Comparison of ENCODE assay signal across 24 cellular contexts in genomic region chr14:30808576-30808975, GRCh38.
DNase-seq lines count a peak whose midpoint lies in the region; ATAC-seq and TF ChIP-seq lines count a peak whose summit lies in the region.
"Had no signal": no experiment of that assay in that cellular context is flagged by ENCODE, and none has a peak within 500 bp of the region (broad histone marks: within the 10 kb centered on the region; RNA-seq: fewer than 3 reads in every experiment).

No MANE protein-coding gene starts in this region.

- in situ Hi-C loops in mammary epithelial cell (cut with MboI; ENCODE audit: low sequenced_read_pairs in 2 of 2): no loop called here

- no peaks in the 10 kb centered on the region for H3K9me3 Mint-ChIP-seq in MCF 10A (ENCODE audit: unreplicated experiment)

- CTCF ChIA-PET in mammary epithelial cell (lab: Charles Lee; ENCODE audit: low non-redundant PET): no interaction called here
- CTCF ChIA-PET in MCF 10A (lab: Yijun Ruan, JAX): no interaction called here

- H3K36me3 Mint-ChIP-seq in MCF 10A (ENCODE audit: insufficient read depth, unreplicated experiment): peaks cover 4% of the 10 kb centered on the region
- H3K36me3 Mint-ChIP-seq: activated naive CD8-positive, alpha-beta T cell; CD4-positive, alpha-beta memory T cell had no signal

- H3K4me1 ChIP-seq in mammary epithelial cell (ENCODE audit: insufficient read depth, low read length): no peaks in the 10 kb centered on the region
- H3K4me1 ChIP-seq in tibial nerve: no peaks in the 10 kb centered on the region
- H3K4me1 ChIP-seq in upper lobe of left lung: no peaks in the 10 kb centered on the region
- H3K4me1 ChIP-seq: body of pancreas, pancreas had no signal

- H3K79me2 ChIP-seq in mammary epithelial cell (ENCODE audit: insufficient read depth, low read length): no peaks in the 10 kb centered on the region

- POLR2A ChIA-PET in MCF 10A (lab: Yijun Ruan, JAX): no interaction called here

- no peaks in the 10 kb centered on the region for H3K27me3 Mint-ChIP-seq in MCF 10A (ENCODE audit: insufficient read depth, unreplicated experiment)

- TF ChIP-seq POLR2A in tibial nerve (IDR thresholded peaks at IDR 0.05): no peak
- no peak for TF ChIP-seq POLR2A in upper lobe of left lung (IDR thresholded peaks at IDR 0.05)

- no peak overlapping the region for H3K27ac Mint-ChIP-seq in MCF 10A (ENCODE audit: low read depth, unreplicated experiment)
- H3K27ac Mint-ChIP-seq: activated CD4-positive, alpha-beta T cell treated with anti-CD3 and anti-CD28 coated beads for 36 hours; activated naive CD8-positive, alpha-beta T cell; CD4-positive, alpha-beta memory T cell had no signal

- TF ChIP-seq CTCF in mammary epithelial cell (conservative IDR thresholded peaks at IDR 0.05 in 1 of 2, IDR thresholded peaks at IDR 0.05 in 1 of 2; ENCODE audit: extremely low read depth in 1 of 2, insufficient read depth in 1 of 2, low read depth in 1 of 2, low read length in 2 of 2): no peak
- no peak for TF ChIP-seq CTCF in MCF 10A (IDR thresholded peaks at IDR 0.05; ENCODE audit: unreplicated experiment)
- no peak for TF ChIP-seq CTCF in tibial nerve (IDR thresholded peaks at IDR 0.05)
- no peak for TF ChIP-seq CTCF in upper lobe of left lung (IDR thresholded peaks at IDR 0.05)

- H3K36me3 ChIP-seq in mammary epithelial cell (ENCODE audit: insufficient read depth, low read length) (no peaks in the 10 kb centered on the region), tibial nerve (no peaks in the 10 kb centered on the region), upper lobe of left lung (no peaks in the 10 kb centered on the region)
- H3K36me3 ChIP-seq: pancreas had no signal

- H3K9ac ChIP-seq in mammary epithelial cell (ENCODE audit: insufficient read depth, low read length): no peak overlapping the region
- H3K9ac ChIP-seq: SK-N-SH had no signal

- H3K27me3 ChIP-seq in mammary epithelial cell (ENCODE audit: insufficient read depth, low read length): no peaks in the 10 kb centered on the region
- H3K27me3 ChIP-seq in tibial nerve: no peaks in the 10 kb centered on the region
- H3K27me3 ChIP-seq in upper lobe of left lung: no peaks in the 10 kb centered on the region
- H3K27me3 ChIP-seq: body of pancreas, pancreas had no signal

- H3K27ac ChIP-seq in mammary epithelial cell (ENCODE audit: insufficient read depth, low read depth, low read length) (no peak overlapping the region), tibial nerve (no peak overlapping the region), upper lobe of left lung (no peak overlapping the region)
- H3K27ac ChIP-seq: 22Rv1, body of pancreas, pancreas had no signal

- TF ChIP-seq EP300 in tibial nerve (IDR thresholded peaks at IDR 0.05) (no peak), upper lobe of left lung (IDR thresholded peaks at IDR 0.05) (no peak)

- DNase-seq in mammary epithelial cell (peak; percentile 12), MCF 10A (ENCODE audit: unreplicated experiment) (no peak), astrocyte of the hippocampus (ENCODE audit: low read depth, low spot score) (peak; percentile 45), iris pigment epithelial cell (ENCODE audit: low read depth) (peak; percentile 21), NCI-H2107 treated with DMSO at 0.1 percent for 48 hours (lab: John Stamatoyannopoulos, UW; ENCODE audit: unreplicated experiment) (no peak), tibial nerve (ENCODE audit: low spot score in 2 of 2) (no peak), NAMALWA (ENCODE audit: low spot score) (no peak), upper lobe of left lung (no peak)
- DNase-seq: activated CD4-positive, alpha-beta T cell treated with anti-CD3 and anti-CD28 coated beads for 36 hours; activated effector memory CD4-positive, alpha-beta T cell treated with Interleukin-2 at 50 U/mL for 16 hours; activated T-cell treated with anti-CD3 and anti-CD28 coated beads for 4 hours; body of pancreas; CD4-positive, alpha-beta memory T cell; glutamatergic neuron; kidney; MM.1S; NCI-H1436; NCI-H2107; pancreas; SK-N-SH; stimulated activated CD4-positive, alpha-beta T cell treated with anti-CD3 and anti-CD28 coated beads, Interleukin-4, amount 100 ng/mL, for 1 hour; substantia nigra had no signal

- H4K20me1 ChIP-seq in mammary epithelial cell (ENCODE audit: insufficient read depth, low read length): no peaks in the 10 kb centered on the region

- intact Hi-C loops in mammary epithelial cell (cut with micrococcal nuclease): no loop called here
- intact Hi-C loops in MCF 10A (cut with micrococcal nuclease): no loop called here

- no peak for ATAC-seq in upper lobe of left lung (ENCODE audit: low FRiP score in 2 of 2)
- ATAC-seq: activated CD4-positive, alpha-beta T cell treated with anti-CD3 and anti-CD28 coated beads for 36 hours; body of pancreas; pancreas had no signal

- H2AFZ ChIP-seq in mammary epithelial cell (ENCODE audit: low read depth, low read length): no peak overlapping the region

- H3K4me3 Mint-ChIP-seq in MCF 10A (ENCODE audit: unreplicated experiment): no peak overlapping the region
- H3K4me3 Mint-ChIP-seq: activated CD4-positive, alpha-beta T cell treated with anti-CD3 and anti-CD28 coated beads for 36 hours; activated naive CD8-positive, alpha-beta T cell; CD4-positive, alpha-beta memory T cell had no signal

- H3K4me2 ChIP-seq in mammary epithelial cell (ENCODE audit: insufficient read depth, low read depth, low read length): no peak overlapping the region
- H3K4me2 ChIP-seq: SK-N-SH had no signal

- no peaks in the 10 kb centered on the region for H3K9me3 ChIP-seq in mammary epithelial cell (replicated peaks; ENCODE audit: insufficient read depth, low read length)
- no peaks in the 10 kb centered on the region for H3K9me3 ChIP-seq in tibial nerve
- no peaks in the 10 kb centered on the region for H3K9me3 ChIP-seq in upper lobe of left lung
- H3K9me3 ChIP-seq: body of pancreas, pancreas, SK-N-SH had no signal

- 85% methylated on average over 1 of the region's 1 CpG for WGBS in mammary epithelial cell (ENCODE audit: low coverage, missing lambda C conversion rate)
- WGBS in tibial nerve, 2 donors: 86 to 91% methylated on average over 1 of the region's 1 CpG
- WGBS in upper lobe of left lung, 2 donors: 96 to 100% methylated on average over 1 of the region's 1 CpG

- BruUV-seq in mammary epithelial cell (replicated peaks; lab: Mats Ljungman, UMichigan): no TSS peak
- no TSS peak for BruUV-seq in MCF 10A (replicated peaks; lab: Mats Ljungman, UMichigan)

- dilution Hi-C loops in mammary epithelial cell (cut with HindIII; ENCODE audit: low sequenced_read_pairs): no loop called here

- H3K4me1 Mint-ChIP-seq in MCF 10A (ENCODE audit: insufficient read depth, unreplicated experiment): no peaks in the 10 kb centered on the region
- H3K4me1 Mint-ChIP-seq: activated CD4-positive, alpha-beta T cell treated with anti-CD3 and anti-CD28 coated beads for 36 hours; CD4-positive, alpha-beta memory T cell had no signal

- no peak overlapping the region for H3K4me3 ChIP-seq in mammary epithelial cell (replicated peaks in 1 of 3; ENCODE audit: insufficient read depth in 1 of 3, low read depth in 2 of 3, low read length in 3 of 3)
- no peak overlapping the region for H3K4me3 ChIP-seq in tibial nerve
- H3K4me3 ChIP-seq in upper lobe of left lung: no peak overlapping the region
- H3K4me3 ChIP-seq: body of pancreas, pancreas had no signal

Comparison
In these comparisons a context has a peak if more than half of its experiments do, and no peak if none do; other contexts are left out.
1. DNase-seq: peak in mammary epithelial cell (single experiment), astrocyte of the hippocampus (single experiment) and iris pigment epithelial cell (single experiment); none in MCF 10A (single experiment), NCI-H2107 treated with DMSO at 0.1 percent for 48 hours (single experiment), tibial nerve (0 of 2), NAMALWA (single experiment) and upper lobe of left lung (0 of 2).